In the genomic region with DNA sequence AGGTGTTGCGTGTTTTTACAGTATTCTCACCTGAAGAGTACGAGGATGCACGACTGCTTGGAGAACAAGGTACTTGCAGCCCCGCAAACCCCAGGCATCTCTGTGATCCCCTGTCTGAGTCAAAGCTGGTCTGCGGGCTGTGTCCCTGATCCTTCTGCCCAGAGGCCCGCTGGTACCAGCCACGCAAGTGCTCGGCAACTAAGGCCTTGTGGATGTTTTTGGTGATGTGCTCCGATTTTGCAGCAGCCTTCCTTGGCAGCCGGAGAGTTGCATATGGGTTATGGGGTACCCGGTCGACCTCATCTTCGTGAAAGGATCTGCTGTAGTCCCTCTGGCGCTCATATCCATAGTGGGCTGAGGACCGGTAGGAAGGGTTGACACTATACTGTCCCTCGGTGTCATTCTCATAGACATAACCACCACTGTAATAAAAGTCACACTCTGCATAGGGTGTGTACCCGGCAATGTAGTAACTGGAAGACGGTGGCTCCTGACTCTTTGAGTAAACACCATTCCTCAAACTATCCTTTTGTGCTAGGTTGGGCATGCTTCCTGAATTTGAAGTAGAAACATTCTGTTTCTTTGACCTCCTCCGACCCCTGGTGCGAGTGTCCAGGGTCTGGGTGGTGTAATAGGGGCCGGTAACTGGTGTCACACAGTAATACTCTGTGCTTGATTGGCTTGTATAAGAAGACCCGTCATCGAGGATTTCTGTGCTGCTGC, we compare ENCODE assay signal across 1 cellular context.
TF ChIP-seq lines count a peak whose summit lies in the region.

No MANE protein-coding gene starts in this region.

TF ChIP-seq in endothelial cell of umbilical vein, 7 proteins besides CTCF, POLR2A, EP300 and RAD21:
- TF ChIP-seq FOS (IDR thresholded peaks at IDR 0.05; ENCODE audit: borderline replicate concordance, insufficient read depth, low read length) (no peak), GATA2 (IDR thresholded peaks at IDR 0.05; ENCODE audit: insufficient read depth, insufficient read length, low read depth, low read length) (no peak), JUN (IDR thresholded peaks at IDR 0.05; ENCODE audit: borderline replicate concordance, insufficient read depth, insufficient read length, low read depth) (no peak), MYC (IDR thresholded peaks at IDR 0.05; ENCODE audit: low read depth, low read length) (no peak), EZH2 (IDR thresholded peaks at IDR 0.05; ENCODE audit: borderline replicate concordance, low read depth, low read length, severe bottlenecking) (no peak), POLR2AphosphoS5 (IDR thresholded peaks at IDR 0.05; ENCODE audit: insufficient read depth, low read depth, low read length) (no peak)
- TF ChIP-seq, protein P1, sequence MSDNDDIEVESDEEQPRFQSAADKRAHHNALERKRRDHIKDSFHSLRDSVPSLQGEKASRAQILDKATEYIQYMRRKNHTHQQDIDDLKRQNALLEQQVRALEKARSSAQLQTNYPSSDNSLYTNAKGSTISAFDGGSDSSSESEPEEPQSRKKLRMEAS (IDR thresholded peaks at IDR 0.05; ENCODE audit: insufficient read depth, insufficient read length): no peak
